In the genomic region with DNA sequence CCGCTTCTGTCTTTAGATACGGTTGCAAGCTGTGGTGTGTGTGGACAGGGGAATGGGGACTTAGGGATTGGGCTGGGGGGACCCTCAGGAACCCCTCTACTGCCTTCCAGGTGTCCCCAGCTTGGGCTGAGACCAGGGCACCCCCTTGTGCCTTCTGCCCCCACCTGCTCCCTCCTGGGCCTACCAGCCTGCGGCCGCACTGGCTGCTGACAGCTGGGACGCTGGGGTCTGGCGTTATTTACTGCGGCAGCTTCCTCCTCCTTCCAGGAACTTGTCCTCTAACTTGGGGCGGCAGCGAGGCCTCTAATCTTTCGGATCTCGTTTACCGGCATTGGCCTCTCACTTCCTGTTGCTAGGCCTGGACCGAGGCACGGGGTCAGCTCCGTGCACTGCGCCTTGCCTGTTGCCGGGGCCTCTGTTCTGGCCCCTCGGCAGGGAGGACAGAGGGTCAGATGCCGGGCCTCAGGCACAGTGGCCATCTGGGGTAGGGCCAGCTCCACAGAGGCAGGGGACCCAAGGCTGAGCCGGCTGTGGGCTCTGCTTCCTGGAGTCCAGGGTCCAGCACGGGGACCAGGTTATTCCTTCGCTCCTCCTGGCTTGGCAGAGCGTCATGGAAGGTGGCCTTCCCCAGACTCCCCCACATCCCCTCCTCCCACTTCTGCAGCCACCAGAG, we compare ENCODE assay signal across 1 cellular context.
TF ChIP-seq lines count a peak whose summit lies in the region.

No MANE protein-coding gene starts in this region.

TF ChIP-seq in K562, 482 proteins besides CTCF, POLR2A, EP300 and RAD21 (continued from another document and continues in another):
- peak; percentile 71; the same call in 1 of the 2 replicates for TF ChIP-seq SOX6 (IDR thresholded peaks at IDR 0.05)
- peak; percentile 92 for TF ChIP-seq L3MBTL2 (IDR thresholded peaks at IDR 0.05)
- TF ChIP-seq TAL1 (IDR thresholded peaks at IDR 0.05) = no peak
- peak; percentile 90 for TF ChIP-seq POLR2G (IDR thresholded peaks at IDR 0.05; ENCODE audit: low read depth, low read length)
- no peak for TF ChIP-seq LCOR (CRISPR knock-in tag; IDR thresholded peaks at IDR 0.05)
- TF ChIP-seq LEF1 (IDR thresholded peaks at IDR 0.05) = peak; percentile 85
- no peak for TF ChIP-seq ATF1 (CRISPR knock-in tag; IDR thresholded peaks at IDR 0.05)
- peak; percentile 58; the same call in 1 of the 2 replicates for TF ChIP-seq ATF1 (tag; IDR thresholded peaks at IDR 0.05)
- no peak for TF ChIP-seq SFPQ (IDR thresholded peaks at IDR 0.05; ENCODE audit: low read depth, low read length)
- TF ChIP-seq BCL6 (CRISPR knock-in tag; IDR thresholded peaks at IDR 0.05) = no peak
- TF ChIP-seq HDAC1 (IDR thresholded peaks at IDR 0.05) = peak in 1 of 2 experiments; percentile 54; a peak in 1 of 4 replicates
- TF ChIP-seq POLR2H (tag; IDR thresholded peaks at IDR 0.05; ENCODE audit: low read depth) = peak; percentile 72
- TF ChIP-seq ZBTB34 (CRISPR knock-in tag; IDR thresholded peaks at IDR 0.05) = no peak
- TF ChIP-seq SRSF3 (IDR thresholded peaks at IDR 0.05; ENCODE audit: insufficient read depth, low read length) = no peak
- peak; percentile 80 for TF ChIP-seq TAF9B (IDR thresholded peaks at IDR 0.05; ENCODE audit: partially characterized antibody)
- peak; percentile 82 for TF ChIP-seq ARID1B (IDR thresholded peaks at IDR 0.05)
- TF ChIP-seq KLF13 (tag; IDR thresholded peaks at IDR 0.05; ENCODE audit: borderline replicate concordance, low read depth) = 0 out of 2 replicates have a peak, but pooled peaks have one; percentile 43
- TF ChIP-seq PPARD (CRISPR knock-in tag; IDR thresholded peaks at IDR 0.05) = no peak
- TF ChIP-seq ZKSCAN1 (IDR thresholded peaks at IDR 0.05; ENCODE audit: low read depth, low read length) = peak; percentile 36; the same call in 1 of the 2 replicates
- TF ChIP-seq, protein P1, sequence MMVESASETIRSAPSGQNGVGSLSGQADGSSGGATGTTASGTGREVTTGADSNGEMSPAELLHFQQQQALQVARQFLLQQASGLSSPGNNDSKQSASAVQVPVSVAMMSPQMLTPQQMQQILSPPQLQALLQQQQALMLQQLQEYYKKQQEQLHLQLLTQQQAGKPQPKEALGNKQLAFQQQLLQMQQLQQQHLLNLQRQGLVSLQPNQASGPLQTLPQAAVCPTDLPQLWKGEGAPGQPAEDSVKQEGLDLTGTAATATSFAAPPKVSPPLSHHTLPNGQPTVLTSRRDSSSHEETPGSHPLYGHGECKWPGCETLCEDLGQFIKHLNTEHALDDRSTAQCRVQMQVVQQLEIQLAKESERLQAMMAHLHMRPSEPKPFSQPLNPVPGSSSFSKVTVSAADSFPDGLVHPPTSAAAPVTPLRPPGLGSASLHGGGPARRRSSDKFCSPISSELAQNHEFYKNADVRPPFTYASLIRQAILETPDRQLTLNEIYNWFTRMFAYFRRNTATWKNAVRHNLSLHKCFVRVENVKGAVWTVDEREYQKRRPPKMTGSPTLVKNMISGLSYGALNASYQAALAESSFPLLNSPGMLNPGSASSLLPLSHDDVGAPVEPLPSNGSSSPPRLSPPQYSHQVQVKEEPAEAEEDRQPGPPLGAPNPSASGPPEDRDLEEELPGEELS (CRISPR knock-in tag; IDR thresholded peaks at IDR 0.05; ENCODE audit: borderline replicate concordance) = no peak
- peak; percentile 99 for TF ChIP-seq ETV6 (IDR thresholded peaks at IDR 0.05; ENCODE audit: borderline replicate concordance in 1 of 2, low read depth in 2 of 2, low read length in 1 of 2)
- TF ChIP-seq ETV6 (CRISPR knock-in tag; IDR thresholded peaks at IDR 0.05; ENCODE audit: borderline replicate concordance) = no peak
- 0 out of 2 replicates have a peak, but pooled peaks have one; percentile 10 for TF ChIP-seq E2F3 (CRISPR knock-in tag; IDR thresholded peaks at IDR 0.05)
- TF ChIP-seq, protein P2, sequence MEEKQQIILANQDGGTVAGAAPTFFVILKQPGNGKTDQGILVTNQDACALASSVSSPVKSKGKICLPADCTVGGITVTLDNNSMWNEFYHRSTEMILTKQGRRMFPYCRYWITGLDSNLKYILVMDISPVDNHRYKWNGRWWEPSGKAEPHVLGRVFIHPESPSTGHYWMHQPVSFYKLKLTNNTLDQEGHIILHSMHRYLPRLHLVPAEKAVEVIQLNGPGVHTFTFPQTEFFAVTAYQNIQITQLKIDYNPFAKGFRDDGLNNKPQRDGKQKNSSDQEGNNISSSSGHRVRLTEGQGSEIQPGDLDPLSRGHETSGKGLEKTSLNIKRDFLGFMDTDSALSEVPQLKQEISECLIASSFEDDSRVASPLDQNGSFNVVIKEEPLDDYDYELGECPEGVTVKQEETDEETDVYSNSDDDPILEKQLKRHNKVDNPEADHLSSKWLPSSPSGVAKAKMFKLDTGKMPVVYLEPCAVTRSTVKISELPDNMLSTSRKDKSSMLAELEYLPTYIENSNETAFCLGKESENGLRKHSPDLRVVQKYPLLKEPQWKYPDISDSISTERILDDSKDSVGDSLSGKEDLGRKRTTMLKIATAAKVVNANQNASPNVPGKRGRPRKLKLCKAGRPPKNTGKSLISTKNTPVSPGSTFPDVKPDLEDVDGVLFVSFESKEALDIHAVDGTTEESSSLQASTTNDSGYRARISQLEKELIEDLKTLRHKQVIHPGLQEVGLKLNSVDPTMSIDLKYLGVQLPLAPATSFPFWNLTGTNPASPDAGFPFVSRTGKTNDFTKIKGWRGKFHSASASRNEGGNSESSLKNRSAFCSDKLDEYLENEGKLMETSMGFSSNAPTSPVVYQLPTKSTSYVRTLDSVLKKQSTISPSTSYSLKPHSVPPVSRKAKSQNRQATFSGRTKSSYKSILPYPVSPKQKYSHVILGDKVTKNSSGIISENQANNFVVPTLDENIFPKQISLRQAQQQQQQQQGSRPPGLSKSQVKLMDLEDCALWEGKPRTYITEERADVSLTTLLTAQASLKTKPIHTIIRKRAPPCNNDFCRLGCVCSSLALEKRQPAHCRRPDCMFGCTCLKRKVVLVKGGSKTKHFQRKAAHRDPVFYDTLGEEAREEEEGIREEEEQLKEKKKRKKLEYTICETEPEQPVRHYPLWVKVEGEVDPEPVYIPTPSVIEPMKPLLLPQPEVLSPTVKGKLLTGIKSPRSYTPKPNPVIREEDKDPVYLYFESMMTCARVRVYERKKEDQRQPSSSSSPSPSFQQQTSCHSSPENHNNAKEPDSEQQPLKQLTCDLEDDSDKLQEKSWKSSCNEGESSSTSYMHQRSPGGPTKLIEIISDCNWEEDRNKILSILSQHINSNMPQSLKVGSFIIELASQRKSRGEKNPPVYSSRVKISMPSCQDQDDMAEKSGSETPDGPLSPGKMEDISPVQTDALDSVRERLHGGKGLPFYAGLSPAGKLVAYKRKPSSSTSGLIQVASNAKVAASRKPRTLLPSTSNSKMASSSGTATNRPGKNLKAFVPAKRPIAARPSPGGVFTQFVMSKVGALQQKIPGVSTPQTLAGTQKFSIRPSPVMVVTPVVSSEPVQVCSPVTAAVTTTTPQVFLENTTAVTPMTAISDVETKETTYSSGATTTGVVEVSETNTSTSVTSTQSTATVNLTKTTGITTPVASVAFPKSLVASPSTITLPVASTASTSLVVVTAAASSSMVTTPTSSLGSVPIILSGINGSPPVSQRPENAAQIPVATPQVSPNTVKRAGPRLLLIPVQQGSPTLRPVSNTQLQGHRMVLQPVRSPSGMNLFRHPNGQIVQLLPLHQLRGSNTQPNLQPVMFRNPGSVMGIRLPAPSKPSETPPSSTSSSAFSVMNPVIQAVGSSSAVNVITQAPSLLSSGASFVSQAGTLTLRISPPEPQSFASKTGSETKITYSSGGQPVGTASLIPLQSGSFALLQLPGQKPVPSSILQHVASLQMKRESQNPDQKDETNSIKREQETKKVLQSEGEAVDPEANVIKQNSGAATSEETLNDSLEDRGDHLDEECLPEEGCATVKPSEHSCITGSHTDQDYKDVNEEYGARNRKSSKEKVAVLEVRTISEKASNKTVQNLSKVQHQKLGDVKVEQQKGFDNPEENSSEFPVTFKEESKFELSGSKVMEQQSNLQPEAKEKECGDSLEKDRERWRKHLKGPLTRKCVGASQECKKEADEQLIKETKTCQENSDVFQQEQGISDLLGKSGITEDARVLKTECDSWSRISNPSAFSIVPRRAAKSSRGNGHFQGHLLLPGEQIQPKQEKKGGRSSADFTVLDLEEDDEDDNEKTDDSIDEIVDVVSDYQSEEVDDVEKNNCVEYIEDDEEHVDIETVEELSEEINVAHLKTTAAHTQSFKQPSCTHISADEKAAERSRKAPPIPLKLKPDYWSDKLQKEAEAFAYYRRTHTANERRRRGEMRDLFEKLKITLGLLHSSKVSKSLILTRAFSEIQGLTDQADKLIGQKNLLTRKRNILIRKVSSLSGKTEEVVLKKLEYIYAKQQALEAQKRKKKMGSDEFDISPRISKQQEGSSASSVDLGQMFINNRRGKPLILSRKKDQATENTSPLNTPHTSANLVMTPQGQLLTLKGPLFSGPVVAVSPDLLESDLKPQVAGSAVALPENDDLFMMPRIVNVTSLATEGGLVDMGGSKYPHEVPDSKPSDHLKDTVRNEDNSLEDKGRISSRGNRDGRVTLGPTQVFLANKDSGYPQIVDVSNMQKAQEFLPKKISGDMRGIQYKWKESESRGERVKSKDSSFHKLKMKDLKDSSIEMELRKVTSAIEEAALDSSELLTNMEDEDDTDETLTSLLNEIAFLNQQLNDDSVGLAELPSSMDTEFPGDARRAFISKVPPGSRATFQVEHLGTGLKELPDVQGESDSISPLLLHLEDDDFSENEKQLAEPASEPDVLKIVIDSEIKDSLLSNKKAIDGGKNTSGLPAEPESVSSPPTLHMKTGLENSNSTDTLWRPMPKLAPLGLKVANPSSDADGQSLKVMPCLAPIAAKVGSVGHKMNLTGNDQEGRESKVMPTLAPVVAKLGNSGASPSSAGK (IDR thresholded peaks at IDR 0.05) = peak; percentile 85
- peak; percentile 83 for TF ChIP-seq ZNF766 (CRISPR knock-in tag; conservative IDR thresholded peaks at IDR 0.05)
- TF ChIP-seq SMAD2 (IDR thresholded peaks at IDR 0.05; ENCODE audit: low read depth, low read length) = no peak
- no peak for TF ChIP-seq TEAD2 (tag; IDR thresholded peaks at IDR 0.05)
- peak; percentile 57 for TF ChIP-seq TCF3 (CRISPR knock-in tag; IDR thresholded peaks at IDR 0.05)
- TF ChIP-seq MCM5 (IDR thresholded peaks at IDR 0.05; ENCODE audit: low read depth) = no peak
- no peak for TF ChIP-seq SREBF1 (IDR thresholded peaks at IDR 0.05; ENCODE audit: borderline replicate concordance, low read depth, low read length)
- 0 out of 2 replicates have a peak, but pooled peaks have one; percentile 54 for TF ChIP-seq MYNN (IDR thresholded peaks at IDR 0.05)
- no peak for TF ChIP-seq MYNN (CRISPR knock-in tag; IDR thresholded peaks at IDR 0.05)
- TF ChIP-seq RBM15 (IDR thresholded peaks at IDR 0.05; ENCODE audit: insufficient read depth, low read length) = no peak
- TF ChIP-seq MAFK (IDR thresholded peaks at IDR 0.05; ENCODE audit: low read length) = 0 out of 2 replicates have a peak, but pooled peaks have one; percentile 8
- TF ChIP-seq RREB1 (CRISPR knock-in tag; IDR thresholded peaks at IDR 0.05) = 0 out of 2 replicates have a peak, but pooled peaks have one; percentile 18
